ENCODE assay signal across 8 cellular contexts in the genomic region with DNA sequence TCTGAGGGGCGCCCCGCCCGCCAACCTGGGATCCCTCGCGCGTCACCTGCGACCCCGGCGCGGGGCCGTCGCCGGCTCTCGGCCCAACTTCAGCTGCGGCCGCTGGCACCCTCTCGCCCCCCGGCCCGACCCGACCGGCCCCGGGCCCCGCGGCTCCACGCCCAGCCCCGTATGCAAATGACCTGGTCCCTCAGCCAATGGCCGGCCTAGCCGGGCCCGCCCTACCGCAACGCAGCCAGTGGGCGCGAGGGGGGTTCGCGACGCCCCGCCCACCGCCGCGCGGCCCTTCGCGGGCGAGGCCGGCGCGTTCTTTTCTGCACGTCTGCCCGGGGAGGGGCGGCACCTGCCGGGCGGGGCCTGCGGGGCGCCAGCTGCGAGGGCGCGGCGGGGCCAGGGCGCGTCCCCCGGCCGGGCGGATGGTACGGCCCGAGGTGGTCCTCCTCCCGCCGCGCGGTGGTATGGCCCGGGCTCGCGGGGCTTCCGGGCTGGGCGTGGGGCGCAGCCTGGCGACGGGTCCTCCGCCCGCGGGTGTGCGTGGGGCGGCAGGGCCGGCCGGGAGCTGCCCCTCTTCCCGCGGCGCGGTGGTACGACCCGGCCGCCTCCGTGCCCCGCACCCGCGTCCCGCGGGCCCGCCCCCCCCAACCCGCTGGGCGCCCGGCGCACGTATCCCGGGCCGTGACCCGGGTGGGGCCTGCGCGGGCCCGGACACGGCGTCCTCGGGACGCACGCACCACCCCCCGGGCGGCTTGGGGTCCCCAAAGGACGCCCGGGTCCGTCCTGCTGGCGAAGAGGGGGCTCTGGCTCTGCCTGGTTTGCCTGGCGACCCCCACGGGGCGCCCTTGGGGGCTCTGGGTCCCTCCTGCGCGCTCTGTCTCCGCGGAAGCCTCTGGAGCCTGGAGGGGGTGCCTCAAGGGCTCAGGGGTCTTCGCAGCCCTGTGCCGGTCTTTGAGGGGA. TPM values are rescaled to one million over a fixed set of nuclear protein-coding genes. Genes with fewer than 3 reads are reported as not detected.
DNase-seq lines count a peak whose midpoint lies in the region; ATAC-seq and TF ChIP-seq lines count a peak whose summit lies in the region.

No MANE protein-coding gene starts in this region.

- peak; percentile 87 for TF ChIP-seq POLR2A in prostate gland (IDR thresholded peaks at IDR 0.05)

- H3K27ac ChIP-seq in prostate gland, result peak overlapping the region; percentile 77 to 84

- H3K4me1 ChIP-seq in adipocyte (ENCODE audit: control insufficient read depth, insufficient read depth, low read length) (peaks cover 7% of the 10 kb centered on the region), prostate gland (replicated peaks) (peaks cover 13% of the 10 kb centered on the region)

- WGBS in prostate gland, result 3% methylated on average over 48 of the region's 129 CpGs

- peak overlapping the region; percentile 87 for H3K9ac ChIP-seq in adipocyte (ENCODE audit: low read length)

- in situ Hi-C loops in GM13976 (cut with MboI; ENCODE audit: low sequenced_read_pairs, unreplicated experiment), result no loop called here

- ATAC-seq in HG02840 (IDR thresholded peaks at IDR 0.05; ENCODE audit: low FRiP score, unreplicated experiment) (peak; percentile 77), left cardiac atrium (peak; percentile 92 to 95)

- H3K9me3 ChIP-seq in adipocyte (ENCODE audit: control insufficient read depth, low read length) (no peaks in the 10 kb centered on the region), prostate gland (no peaks in the 10 kb centered on the region)

- H3K36me3 ChIP-seq in adipocyte (ENCODE audit: control insufficient read depth, insufficient read depth, low read length, severe bottlenecking), result no peaks in the 10 kb centered on the region
- no peaks in the 10 kb centered on the region for H3K36me3 ChIP-seq in prostate gland

- DNase-seq in GM13976 (ENCODE audit: low spot score) (peak; percentile 98), NCI-H1436 (lab: John Stamatoyannopoulos, UW) (peak; percentile 93), SW 1271 (lab: John Stamatoyannopoulos, UW) (peak; percentile 80 to 84), adipocyte (ENCODE audit: low read depth) (peak; percentile 98), left cardiac atrium (peak; percentile 94), prostate gland (ENCODE audit: low spot score) (peak; percentile 92), ureter (ENCODE audit: low spot score) (peak; percentile 95)

- TF ChIP-seq CTCF in GM13976 (IDR thresholded peaks at IDR 0.05; ENCODE audit: borderline replicate concordance, control extremely low read depth, extremely low read depth, insufficient read depth, missing control alignments) (no peak), prostate gland (IDR thresholded peaks at IDR 0.05) (peak in 1 of 4 experiments; percentile 15)

- no peaks in the 10 kb centered on the region for H3K27me3 ChIP-seq in adipocyte (replicated peaks; ENCODE audit: control insufficient read depth, insufficient read depth, low read length)
- no peaks in the 10 kb centered on the region for H3K27me3 ChIP-seq in prostate gland (replicated peaks; ENCODE audit: insufficient read depth)

- peak overlapping the region; percentile 80 for H3K4me3 ChIP-seq in adipocyte (ENCODE audit: low read length)
- H3K4me3 ChIP-seq in prostate gland, result peak overlapping the region; percentile 50 to 65

- intact Hi-C loops in left cardiac atrium (cut with DNase I) (no loop called here), prostate gland (cut with DNase I) (no loop called here)

RNA-seq across cellular contexts. Expression of a gene that starts 7.7 kb away (rescaled TPM):
- total RNA-seq in left cardiac atrium, result 10 to 100 TPM; 17.3 to 21.5 TPM
- total RNA-seq in prostate gland, result 10 to 100 TPM; 20.8 to 55.2 TPM
- total RNA-seq in ureter, result 43.6 TPM

RNA-seq across cellular contexts. Expression of a gene that starts 7.8 kb away (rescaled TPM):
- total RNA-seq in left cardiac atrium (1 to 10 TPM; 3.2 to 4.4 TPM), prostate gland (100 to 1,000 TPM in 1 of 2 donors, 10 to 100 TPM in 1; 49.4 to 107 TPM), ureter (54.9 TPM)

RNA-seq across cellular contexts. Expression of a gene that starts 8.0 kb away (rescaled TPM):
- 1 to 10 TPM in 1 of 2 donors, under 1 TPM in 1; 0.58 to 1.1 TPM for total RNA-seq in left cardiac atrium
- 10 to 100 TPM in 1 of 2 donors, 1 to 10 TPM in 1; 8.7 to 19.2 TPM for total RNA-seq in prostate gland
- 8.8 TPM for total RNA-seq in ureter

RNA-seq across cellular contexts. Expression of a gene that starts 31.3 kb away (rescaled TPM):
- total RNA-seq in left cardiac atrium (under 1 TPM; 0.47 to 0.68 TPM), prostate gland (1 to 10 TPM; 1.9 to 9.1 TPM), ureter (3.4 TPM)

RNA-seq across cellular contexts. Expression of a gene that starts 33.2 kb away (rescaled TPM):
- total RNA-seq in left cardiac atrium, result 10 to 100 TPM; 47.9 to 56.5 TPM
- 10 to 100 TPM; 47.0 to 62.8 TPM for total RNA-seq in prostate gland
- total RNA-seq in ureter, result 85.3 TPM

Comparison
In these comparisons a context has a peak if more than half of its experiments do, and no peak if none do; other contexts are left out.
1. Peak in every context shown above with its lines: DNase-seq, ATAC-seq, H3K4me3 ChIP-seq and H3K27ac ChIP-seq.
2. RNA of a gene that starts 7.8 kb away (total RNA-seq): 49.4 to 107 TPM in prostate gland and 54.9 TPM in ureter (single experiment); 3.2 to 4.4 TPM in left cardiac atrium; every median in the first group is over 4 times any median in the second.